2 cellular contexts compared by ENCODE assay signal in genomic region chr17:45008191-45008590, GRCh38.
TF ChIP-seq lines count a peak whose summit lies in the region.

No MANE protein-coding gene starts in this region.

TF ChIP-seq in HepG2, 621 proteins besides CTCF, POLR2A, EP300 and RAD21:
- no peak for TF ChIP-seq NR2F2 (IDR thresholded peaks at IDR 0.05; ENCODE audit: borderline replicate concordance, low read depth)

TF ChIP-seq in GM12878, 131 proteins besides CTCF, POLR2A, EP300 and RAD21:
- 0 out of 2 replicates have a peak, but pooled peaks have one; percentile 13 for TF ChIP-seq EED (IDR thresholded peaks at IDR 0.05; ENCODE audit: low read depth)
- no peak for TF ChIP-seq SIN3A (IDR thresholded peaks at IDR 0.05; ENCODE audit: low read depth, low read length)
